1 cellular context compared by ENCODE assay signal in genomic region chr17:75088465-75088895, GRCh38.
TF ChIP-seq lines count a peak whose summit lies in the region.

No MANE protein-coding gene starts in this region.

TF ChIP-seq in GM12878, 131 proteins besides CTCF, POLR2A, EP300 and RAD21:
- TF ChIP-seq SKIL (IDR thresholded peaks at IDR 0.05; ENCODE audit: low read depth, poor library complexity, severe bottlenecking) (no peak), SMC3 (IDR thresholded peaks at IDR 0.05; ENCODE audit: borderline replicate concordance, low read length) (no peak), PML (IDR thresholded peaks at IDR 0.05; ENCODE audit: low read length) (no peak), ZNF622 (IDR thresholded peaks at IDR 0.05) (no peak), MYB (IDR thresholded peaks at IDR 0.05; ENCODE audit: borderline replicate concordance, low read depth, low read length) (no peak), TCF7 (IDR thresholded peaks at IDR 0.05; ENCODE audit: borderline replicate concordance) (no peak)
